In the genomic region with DNA sequence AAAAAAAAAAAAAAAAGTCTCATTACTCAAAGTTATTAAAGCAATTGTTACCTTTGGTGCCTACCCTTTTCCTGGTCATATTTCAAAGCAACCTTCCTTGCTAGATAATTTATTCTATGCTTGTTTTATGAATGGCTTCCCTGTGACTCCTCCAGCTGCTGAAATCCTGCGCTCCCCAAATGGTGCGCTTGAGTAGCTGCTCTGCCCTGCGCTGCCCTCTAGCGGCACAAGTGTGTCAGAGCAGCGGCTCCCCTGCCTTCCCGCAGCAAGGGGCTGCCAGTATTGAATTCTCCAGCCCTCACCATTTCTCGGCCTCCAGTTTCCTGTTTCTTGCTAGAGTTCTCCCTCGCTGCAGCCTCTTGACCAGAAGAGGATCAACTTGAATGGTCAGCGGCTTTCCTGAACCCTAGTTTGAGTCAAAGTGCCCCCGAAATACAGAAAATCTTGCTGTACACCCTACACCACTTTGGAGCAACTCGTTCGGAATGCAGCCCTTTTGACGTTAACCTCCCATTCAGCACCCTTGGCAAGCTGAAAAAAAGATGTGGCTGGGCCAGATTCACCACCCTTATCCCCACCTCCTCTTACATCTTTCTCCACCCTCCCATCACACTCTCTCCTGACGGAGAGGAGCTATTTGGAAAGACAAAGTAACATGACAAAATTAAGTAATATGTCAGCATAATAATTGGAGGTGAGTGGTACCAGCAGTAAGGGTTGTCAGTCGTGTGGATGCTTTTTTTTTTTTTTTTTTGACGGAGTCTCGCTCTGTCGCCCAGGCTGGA, we compare ENCODE assay signal across 8 cellular contexts.
A peak's percentile ranks its signal among the peaks of the same experiment; 100 is the strongest.
DNase-seq lines count a peak whose midpoint lies in the region; ATAC-seq and TF ChIP-seq lines count a peak whose summit lies in the region.

No MANE protein-coding gene starts in this region.

- TF ChIP-seq CTCF in gastroesophageal sphincter (IDR thresholded peaks at IDR 0.05), result peak; percentile 85 to 96 (median 92)
- peak; percentile 99 for TF ChIP-seq CTCF in upper lobe of right lung (IDR thresholded peaks at IDR 0.05)

- peaks cover 6% of the 10 kb centered on the region for H3K79me1 ChIP-seq in trophoblast cell (ENCODE audit: low read length)

- no peak overlapping the region for H3K4me2 ChIP-seq in trophoblast cell (ENCODE audit: low read length)

- H2BK120ac ChIP-seq in trophoblast cell (ENCODE audit: insufficient read depth, low read length, poor library complexity), result no peak overlapping the region

- no peak overlapping the region for H3K9ac ChIP-seq in trophoblast cell (ENCODE audit: low read length)

- H3K27me3 ChIP-seq in H7 (ENCODE audit: control insufficient read depth, insufficient read depth, low read length) (no peaks in the 10 kb centered on the region), MG63 (no peaks in the 10 kb centered on the region), SJSA1 (replicated peaks) (no peaks in the 10 kb centered on the region), gastroesophageal sphincter (no peaks in the 10 kb centered on the region), trophoblast cell (ENCODE audit: insufficient read depth, low read length) (no peaks in the 10 kb centered on the region), upper lobe of right lung (no peaks in the 10 kb centered on the region)

- H4K91ac ChIP-seq in trophoblast cell (ENCODE audit: low read depth, low read length), result no peak overlapping the region

- peaks cover 66% of the 10 kb centered on the region for H3K4me1 ChIP-seq in SJSA1 (replicated peaks)
- peaks cover 0 to 40% (median 0%) of the 10 kb centered on the region in 3 donors for H3K4me1 ChIP-seq in gastroesophageal sphincter
- H3K4me1 ChIP-seq in trophoblast cell (ENCODE audit: control insufficient read depth in 1 of 2, insufficient read depth in 2 of 2, low read length in 2 of 2), result peaks cover 9 to 17% of the 10 kb centered on the region in 2 experiments
- no peaks in the 10 kb centered on the region for H3K4me1 ChIP-seq in upper lobe of right lung

- intact Hi-C loops in upper lobe of right lung (cut with DNase I), result loop anchor here (10.0 kb wide), 1 partner anchor 231 kb away; no protein-coding TSS in a partner anchor

- in situ Hi-C loops in G401 (cut with HindIII; ENCODE audit: low sequenced_read_pairs), result no loop called here

- no peak for TF ChIP-seq EP300 in gastroesophageal sphincter (IDR thresholded peaks at IDR 0.05)

- no peak overlapping the region for H2BK5ac ChIP-seq in trophoblast cell (ENCODE audit: low read depth, low read length, poor library complexity)

- no peak overlapping the region for H2AK5ac ChIP-seq in trophoblast cell (ENCODE audit: low read length)

- no peak overlapping the region for H3K27ac ChIP-seq in SJSA1
- no peak overlapping the region for H3K27ac ChIP-seq in gastroesophageal sphincter
- no peak overlapping the region for H3K27ac ChIP-seq in trophoblast cell (ENCODE audit: low read depth, low read length)
- no peak overlapping the region for H3K27ac ChIP-seq in upper lobe of right lung

- H3K4me3 ChIP-seq in H7 (ENCODE audit: insufficient read depth, low read depth, low read length) (no peak overlapping the region), MG63 (no peak overlapping the region), SJSA1 (no peak overlapping the region), gastroesophageal sphincter (no peak overlapping the region), trophoblast cell (ENCODE audit: low read depth, low read length) (no peak overlapping the region), upper lobe of right lung (no peak overlapping the region)

- 29 to 39% methylated on average over 10 to 18 of the region's 18 CpGs for WGBS in gastroesophageal sphincter (ENCODE audit: low coverage in 1 of 2), 2 donors
- no CpG with 5 or more reads among the region's 18 CpGs for WGBS in trophoblast cell (ENCODE audit: extremely low coverage, insufficient coverage, insufficient read length)

- no peak overlapping the region for H2AFZ ChIP-seq in trophoblast cell (ENCODE audit: insufficient read depth, low read length, poor library complexity)

- DNase-seq in G401 (ENCODE audit: low spot score) (peak; percentile 70), H7 (peak; percentile 86), MG63 (peak; percentile 32), SJSA1 (ENCODE audit: low read depth in 1 of 2, low spot score in 2 of 2) (peak; percentile 72 to 74), activated gamma-delta T cell (lab: John Stamatoyannopoulos, UW) (peak; percentile 17), trophoblast cell (peak; percentile 88 to 94), upper lobe of right lung (peak; percentile 87)

- ATAC-seq in gastroesophageal sphincter (peak; percentile 75), upper lobe of right lung (peak; percentile 95)

- H3K79me2 ChIP-seq in trophoblast cell (ENCODE audit: control insufficient read depth, insufficient read depth, low read length, poor library complexity), result peaks cover 2% of the 10 kb centered on the region

- peak overlapping the region; percentile 3 for H2BK12ac ChIP-seq in trophoblast cell (ENCODE audit: low read length)

- no peak for TF ChIP-seq POLR2A in gastroesophageal sphincter (IDR thresholded peaks at IDR 0.05)

- no peak overlapping the region for H3K23ac ChIP-seq in trophoblast cell (ENCODE audit: low read length)

- H4K8ac ChIP-seq in trophoblast cell (ENCODE audit: low read depth, low read length), result no peak overlapping the region

- H3K9me3 ChIP-seq in MG63, result no peaks in the 10 kb centered on the region
- no peaks in the 10 kb centered on the region for H3K9me3 ChIP-seq in SJSA1 (replicated peaks)
- H3K9me3 ChIP-seq in gastroesophageal sphincter, result no peaks in the 10 kb centered on the region
- no peaks in the 10 kb centered on the region for H3K9me3 ChIP-seq in trophoblast cell (ENCODE audit: insufficient read depth, low read depth, low read length)
- H3K9me3 ChIP-seq in upper lobe of right lung, result no peaks in the 10 kb centered on the region

- no peak overlapping the region for H4K12ac ChIP-seq in trophoblast cell (ENCODE audit: low read depth, low read length)

- H3K14ac ChIP-seq in trophoblast cell (ENCODE audit: low read length), result no peak overlapping the region

- H3K4ac ChIP-seq in trophoblast cell (ENCODE audit: low read depth, low read length), result no peak overlapping the region

- H3K36me3 ChIP-seq in H7 (replicated peaks; ENCODE audit: control insufficient read depth, insufficient read depth, low read length) (no peaks in the 10 kb centered on the region), MG63 (no peaks in the 10 kb centered on the region), SJSA1 (no peaks in the 10 kb centered on the region), gastroesophageal sphincter (no peaks in the 10 kb centered on the region), trophoblast cell (ENCODE audit: control insufficient read depth in 1 of 2, insufficient read depth in 2 of 2, low read length in 2 of 2) (no peaks in the 10 kb centered on the region), upper lobe of right lung (no peaks in the 10 kb centered on the region)

- H3K18ac ChIP-seq in trophoblast cell (ENCODE audit: low read length), result no peak overlapping the region

Comparison
In these comparisons a context has a peak if more than half of its experiments do, and no peak if none do; other contexts are left out.
1. DNase-seq: peak in every context shown above with its lines; median percentile 91 in trophoblast cell; 87 in upper lobe of right lung; 86 in H7; 73 in SJSA1; 70 in G401; 32 in MG63; 17 in activated gamma-delta T cell.